1 cellular context compared by ENCODE assay signal in the genomic region with DNA sequence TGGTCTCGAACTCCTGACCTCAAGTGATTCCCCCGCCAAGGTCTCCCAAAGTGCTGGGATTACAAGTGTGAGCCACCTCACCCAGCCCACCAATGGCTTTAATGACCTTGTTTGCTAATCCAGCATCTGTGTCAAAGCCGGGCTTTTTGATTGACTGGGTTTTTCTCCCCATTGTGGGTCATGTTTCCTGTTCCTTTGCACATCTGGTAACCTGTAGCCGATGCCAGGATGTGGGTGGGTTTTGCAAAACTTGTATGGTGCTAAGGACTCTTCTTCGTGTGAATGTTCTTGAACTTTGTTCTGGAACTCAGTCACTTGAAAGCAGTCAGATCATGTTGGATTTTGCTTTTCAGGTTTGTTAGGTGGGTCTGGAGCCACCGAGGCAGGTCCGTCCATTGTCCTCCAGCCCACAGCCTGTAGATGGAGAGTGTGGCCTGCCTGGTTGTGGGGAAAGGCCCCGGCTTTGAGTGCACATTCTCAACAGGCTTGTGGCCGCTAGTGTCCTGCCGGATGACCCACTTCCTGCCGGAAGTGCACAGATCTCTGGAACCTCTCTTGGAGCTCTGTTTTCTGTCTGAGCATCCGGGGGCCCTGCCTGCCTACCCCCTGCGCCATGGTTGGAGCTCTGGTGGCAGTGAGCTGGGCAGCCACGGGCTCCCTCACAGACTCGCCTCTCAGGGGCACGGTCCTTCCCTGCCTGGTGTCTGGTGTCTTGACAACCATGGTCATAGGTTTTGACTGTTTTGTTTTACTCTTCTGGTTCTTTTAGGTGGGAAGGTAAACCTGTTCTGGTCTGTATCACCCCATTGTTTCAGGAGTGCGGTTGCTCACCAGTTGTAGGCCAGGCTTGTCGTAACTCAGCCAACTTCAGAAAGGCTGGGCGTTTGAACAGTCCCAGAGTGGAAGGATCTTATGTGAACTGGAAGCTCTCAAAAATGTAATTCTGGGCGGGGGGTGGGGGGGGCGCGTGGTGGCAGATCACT.
TF ChIP-seq lines count a peak whose summit lies in the region.

No MANE protein-coding gene starts in this region.

TF ChIP-seq in SK-N-SH treated with all-trans-retinoic acid at 6 μM for 48 hours, 23 proteins besides CTCF, POLR2A, EP300 and RAD21 (continued from another document):
- no peak for TF ChIP-seq ZNF70 (CRISPR knock-in tag; IDR thresholded peaks at IDR 0.05)
- no peak for TF ChIP-seq TCF4 (CRISPR knock-in tag; IDR thresholded peaks at IDR 0.05; ENCODE audit: borderline replicate concordance)
- TF ChIP-seq CSDC2 (CRISPR knock-in tag; IDR thresholded peaks at IDR 0.05) = no peak
- no peak for TF ChIP-seq TOX (CRISPR knock-in tag; IDR thresholded peaks at IDR 0.05; ENCODE audit: borderline replicate concordance)
- no peak for TF ChIP-seq BACH2 (CRISPR knock-in tag; IDR thresholded peaks at IDR 0.05; ENCODE audit: borderline replicate concordance)
- TF ChIP-seq ZNF8 (CRISPR knock-in tag; IDR thresholded peaks at IDR 0.05) = no peak
